ENCODE assay signal across 24 cellular contexts in the genomic region with DNA sequence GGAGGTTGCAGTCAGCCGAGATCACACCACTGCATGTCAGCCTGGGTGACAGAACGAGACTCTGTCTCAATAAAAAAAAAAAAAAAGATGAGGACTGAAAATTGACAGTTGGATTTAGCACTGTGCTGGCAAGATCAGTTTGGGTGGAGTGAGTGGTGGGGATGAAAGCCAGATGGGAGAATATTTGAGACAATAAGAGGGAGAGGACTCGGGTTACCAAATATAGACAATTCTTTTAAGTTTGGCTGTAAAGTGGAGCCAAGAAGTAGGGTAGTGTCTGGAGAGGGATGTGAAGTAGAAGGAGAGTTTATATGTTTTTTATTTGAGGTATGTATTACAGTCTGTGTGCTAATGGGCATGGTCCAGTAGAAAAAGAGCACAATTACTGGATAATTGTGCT.
"Had no signal": no experiment of that assay in that cellular context is flagged by ENCODE, and none has a peak within 500 bp of the region (broad histone marks: within the 10 kb centered on the region; RNA-seq: fewer than 3 reads in every experiment).

No MANE protein-coding gene starts in this region.

- H3K9me3 ChIP-seq: body of pancreas, colonic mucosa, heart left ventricle, prostate gland, tibial nerve had no signal

- H3K27me3 Mint-ChIP-seq: activated B cell treated with CpG ODN at 0.5 μM for 24 hours; activated CD4-positive, alpha-beta T cell treated with anti-CD3 and anti-CD28 coated beads, Interleukin-2, amount 10 ng/mL, durations not matched to agents 7 days and 5 days; activated T-helper 17 cell treated with anti-CD3 and anti-CD28 coated beads, Interleukin-2, amount 50 U/mL, for 72 hours had no signal

- H3K27me3 ChIP-seq: body of pancreas, colonic mucosa, foreskin keratinocyte, heart left ventricle, tibial nerve had no signal

- DNase-seq: activated B cell treated with CpG ODN at 0.5 μM for 24 hours; activated CD4-positive, alpha-beta T cell treated with anti-CD3 and anti-CD28 coated beads, Interleukin-2, amount 10 ng/mL, durations not matched to agents 7 days and 5 days; activated CD8-positive, alpha-beta memory T cell treated with anti-CD3 and anti-CD28 coated beads for 24 hours; activated naive CD4-positive, alpha-beta T cell treated with anti-CD3 and anti-CD28 coated beads, Interleukin-2, amount 50 U/mL, for 16 hours; amygdala; body of pancreas; central memory CD4-positive, alpha-beta T cell; colonic mucosa; foreskin keratinocyte; heart left ventricle; immature natural killer cell; midbrain; right cardiac atrium; stimulated activated CD4-positive, alpha-beta T cell treated with anti-CD3 and anti-CD28 coated beads, Interleukin-4, amount 100 ng/mL, for 4 hours; stimulated activated CD8-positive, alpha-beta memory T cell treated with anti-CD3 and anti-CD28 coated beads, Interleukin-4, amount 100 ng/mL, for 48 hours; stimulated activated naive CD4-positive, alpha-beta T cell treated with Interleukin-2 at 50 U/mL for 16 hours; substantia nigra; SW 1271 had no signal

- H3K36me3 Mint-ChIP-seq: immature natural killer cell had no signal

- ATAC-seq: activated T-helper 17 cell treated with anti-CD3 and anti-CD28 coated beads, Interleukin-2, amount 50 U/mL, for 72 hours; body of pancreas; esophagus mucosa; foreskin keratinocyte; heart left ventricle had no signal

- H3K9me3 Mint-ChIP-seq: activated B cell treated with CpG ODN at 0.5 μM for 24 hours; activated T-helper 17 cell treated with anti-CD3 and anti-CD28 coated beads, Interleukin-2, amount 50 U/mL, for 72 hours; immature natural killer cell; T-helper 2 cell treated with Interferon-gamma antibody and Interleukin-4, amounts not matched to agents 5 μg/mL and 100 μg/mL, for 36 hours had no signal

- H3K4me3 ChIP-seq: body of pancreas, colonic mucosa, heart left ventricle, prostate gland, skin epidermis, tibial nerve had no signal

- H3K27ac Mint-ChIP-seq: activated B cell treated with CpG ODN at 0.5 μM for 24 hours; activated CD4-positive, alpha-beta T cell treated with anti-CD3 and anti-CD28 coated beads, Interleukin-2, amount 10 ng/mL, durations not matched to agents 7 days and 5 days; activated T-helper 17 cell treated with anti-CD3 and anti-CD28 coated beads, Interleukin-2, amount 50 U/mL, for 72 hours; T-helper 2 cell treated with Interferon-gamma antibody and Interleukin-4, amounts not matched to agents 5 μg/mL and 100 μg/mL, for 36 hours had no signal

- H3K4me3 Mint-ChIP-seq: activated B cell treated with CpG ODN at 0.5 μM for 24 hours; activated CD4-positive, alpha-beta T cell treated with anti-CD3 and anti-CD28 coated beads, Interleukin-2, amount 10 ng/mL, durations not matched to agents 7 days and 5 days; activated T-helper 17 cell treated with anti-CD3 and anti-CD28 coated beads, Interleukin-2, amount 50 U/mL, for 72 hours; immature natural killer cell; T-helper 2 cell treated with Interferon-gamma antibody and Interleukin-4, amounts not matched to agents 5 μg/mL and 100 μg/mL, for 36 hours had no signal

- H3K27ac ChIP-seq: body of pancreas, colonic mucosa, foreskin keratinocyte, heart left ventricle, prostate gland had no signal
